ENCODE assay signal across 8 cellular contexts in genomic region chr3:50620846-50621245, GRCh38. TPM values are rescaled to one million over a fixed set of nuclear protein-coding genes. Genes with fewer than 3 reads are reported as not detected.
A peak's percentile ranks its signal among the peaks of the same experiment; 100 is the strongest.
DNase-seq lines count a peak whose midpoint lies in the region; ATAC-seq and TF ChIP-seq lines count a peak whose summit lies in the region.
"Had no signal": no experiment of that assay in that cellular context is flagged by ENCODE, and none has a peak within 500 bp of the region (broad histone marks: within the 10 kb centered on the region; RNA-seq: fewer than 3 reads in every experiment).

No MANE protein-coding gene starts in this region.

- H3K9me3 Mint-ChIP-seq in activated B cell treated with CpG ODN at 0.5 μM for 24 hours: no peaks in the 10 kb centered on the region
- H3K9me3 Mint-ChIP-seq in nephron: no peaks in the 10 kb centered on the region

- H3K36me3 Mint-ChIP-seq in activated B cell treated with CpG ODN at 0.5 μM for 24 hours (ENCODE audit: low read depth): peaks cover 10% of the 10 kb centered on the region
- peaks cover 11% of the 10 kb centered on the region for H3K36me3 Mint-ChIP-seq in nephron (ENCODE audit: low read depth)

- H3K27me3 Mint-ChIP-seq in activated B cell treated with CpG ODN at 0.5 μM for 24 hours (no peaks in the 10 kb centered on the region), nephron (ENCODE audit: low read depth) (peaks cover 3% of the 10 kb centered on the region)

- H3K4me1 Mint-ChIP-seq in activated B cell treated with CpG ODN at 0.5 μM for 24 hours (peaks cover 65% of the 10 kb centered on the region), nephron (peaks cover 16% of the 10 kb centered on the region)

- H3K4me3 Mint-ChIP-seq in activated B cell treated with CpG ODN at 0.5 μM for 24 hours (no peak overlapping the region), nephron (peak overlapping the region; percentile 18 to 65 (median 64))

- CTCF ChIA-PET in activated B cell treated with CpG ODN at 0.5 μM for 24 hours (lab: Charles Lee): interaction anchor here (3.7 kb wide), 1 partner anchor 32 kb away, joined by 21 read pairs; no protein-coding TSS in a partner anchor

- intact Hi-C loops in activated B cell treated with CpG ODN at 0.5 μM for 24 hours (cut with micrococcal nuclease): no loop called here

- TF ChIP-seq CTCF in activated B cell treated with CpG ODN at 0.5 μM for 24 hours (IDR thresholded peaks at IDR 0.05): no peak
- no peak for TF ChIP-seq CTCF in nephron (IDR thresholded peaks at IDR 0.05; ENCODE audit: unreplicated experiment in 3 of 3)

- ATAC-seq in activated B cell treated with CpG ODN at 0.5 μM for 24 hours (ENCODE audit: low read depth) (no peak), HG02588 (IDR thresholded peaks at IDR 0.05; ENCODE audit: unreplicated experiment) (no peak)

- H3K27ac Mint-ChIP-seq in activated B cell treated with CpG ODN at 0.5 μM for 24 hours: peak overlapping the region; percentile 43
- peak overlapping the region; percentile 8 to 93 (median 10) for H3K27ac Mint-ChIP-seq in nephron

- POLR2A ChIA-PET in activated B cell treated with CpG ODN at 0.5 μM for 24 hours (lab: Charles Lee): interaction anchor here (1.0 to 2.4 kb wide), 2 partner anchors 51 to 53 kb away, joined by 3 to 8 read pairs; partner anchors contain the start of genes C3orf18 and HEMK1

- peak; percentile 28 for DNase-seq in NOMO-1 treated with DMSO at 0.1 percent for 48 hours (lab: John Stamatoyannopoulos, UW; ENCODE audit: unreplicated experiment)
- DNase-seq in NOMO-1 treated with dmso at 0.1 percent for 144 hours (lab: John Stamatoyannopoulos, UW; ENCODE audit: unreplicated experiment): no peak
- DNase-seq in activated B cell treated with CpG ODN at 0.5 μM for 24 hours: no peak
- DNase-seq in NCI-H1417 (lab: John Stamatoyannopoulos, UW): no peak
- DNase-seq: 8988T, NCI-H1092 treated with DMSO at 0.1 percent for 48 hours had no signal

RNA-seq across cellular contexts. Expression of gene MAPKAPK3, which starts 3.9 kb away (rescaled TPM):
- total RNA-seq in activated B cell treated with CpG ODN at 0.5 μM for 24 hours: 18.2 and 20.3 TPM in 2 replicates

RNA-seq across cellular contexts. Expression of gene CISH, which starts 9.3 kb away (rescaled TPM):
- 2.9 and 3.2 TPM in 2 replicates for total RNA-seq in activated B cell treated with CpG ODN at 0.5 μM for 24 hours

RNA-seq across cellular contexts. Expression of gene HEMK1, which starts 51.5 kb away (rescaled TPM):
- total RNA-seq in activated B cell treated with CpG ODN at 0.5 μM for 24 hours: 23.5 and 26.9 TPM in 2 replicates

RNA-seq across cellular contexts. Expression of gene C3orf18, which starts 53.3 kb away (rescaled TPM):
- 4.5 and 5.9 TPM in 2 replicates for total RNA-seq in activated B cell treated with CpG ODN at 0.5 μM for 24 hours

RNA-seq across cellular contexts. Expression of gene DOCK3, which starts 53.9 kb away (rescaled TPM):
- total RNA-seq in activated B cell treated with CpG ODN at 0.5 μM for 24 hours: 0.04 and 0.07 TPM in 2 replicates
